Comparison of ENCODE assay signal across 19 cellular contexts in the genomic region with DNA sequence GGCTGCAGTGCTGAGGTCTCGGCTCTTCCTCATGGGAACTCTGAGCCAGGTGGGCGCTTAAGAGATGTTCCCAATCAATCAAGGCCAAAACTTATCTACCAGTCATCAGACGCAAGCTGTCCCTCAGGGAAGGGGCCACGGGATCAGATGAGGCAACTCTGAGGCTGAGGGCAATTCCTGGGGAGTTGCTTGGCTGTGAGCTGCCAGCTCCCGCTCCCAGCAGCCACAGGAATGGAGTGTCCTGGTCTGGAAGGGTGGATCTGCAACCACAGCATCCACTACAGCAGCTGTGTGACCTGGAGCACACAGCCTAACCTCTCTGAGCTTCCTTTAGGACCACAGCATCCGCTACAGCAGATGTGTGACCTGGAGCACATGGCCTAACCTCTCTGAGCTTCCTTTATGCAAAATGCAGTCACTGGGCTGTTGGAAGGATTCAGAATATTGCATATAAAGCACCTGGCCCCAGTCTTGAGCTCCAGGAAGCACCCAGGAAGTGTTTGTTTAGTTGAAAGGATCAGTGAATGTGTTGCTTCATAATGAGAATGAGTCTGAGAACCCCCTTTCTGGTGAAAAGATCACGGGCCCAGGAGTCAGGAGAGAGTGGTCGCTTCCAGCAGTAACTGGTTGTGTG.
DNase-seq lines count a peak whose midpoint lies in the region; ATAC-seq and TF ChIP-seq lines count a peak whose summit lies in the region.
"Had no signal": no experiment of that assay in that cellular context is flagged by ENCODE, and none has a peak within 500 bp of the region (broad histone marks: within the 10 kb centered on the region; RNA-seq: fewer than 3 reads in every experiment).

No MANE protein-coding gene starts in this region.

- H3K27ac Mint-ChIP-seq in activated CD8-positive, alpha-beta memory T cell treated with anti-CD3 and anti-CD28 coated beads, Interleukin-2, amount 10 ng/mL, durations not matched to agents 7 days and 5 days, result no peak overlapping the region
- H3K27ac Mint-ChIP-seq in CD14-positive monocyte, result peak overlapping the region in 1 of 7 donors; percentile 21
- H3K27ac Mint-ChIP-seq: activated naive CD4-positive, alpha-beta T cell treated with anti-CD3 and anti-CD28 coated beads, Interleukin-2, amount 10 ng/mL, durations not matched to agents 7 days and 5 days; memory B cell; nephron progenitor cell had no signal

- no peaks in the 10 kb centered on the region for H3K9me3 Mint-ChIP-seq in activated CD8-positive, alpha-beta memory T cell treated with anti-CD3 and anti-CD28 coated beads, Interleukin-2, amount 10 ng/mL, durations not matched to agents 7 days and 5 days (ENCODE audit: low read depth)
- H3K9me3 Mint-ChIP-seq in CD14-positive monocyte, result peaks cover 0 to 2% (median 0%) of the 10 kb centered on the region in 7 donors
- H3K9me3 Mint-ChIP-seq: activated naive CD4-positive, alpha-beta T cell treated with anti-CD3 and anti-CD28 coated beads, Interleukin-2, amount 10 ng/mL, durations not matched to agents 7 days and 5 days; nephron progenitor cell had no signal

- H3K27me3 Mint-ChIP-seq in activated CD8-positive, alpha-beta memory T cell treated with anti-CD3 and anti-CD28 coated beads, Interleukin-2, amount 10 ng/mL, durations not matched to agents 7 days and 5 days, result no peaks in the 10 kb centered on the region
- H3K27me3 Mint-ChIP-seq in CD14-positive monocyte (ENCODE audit: low read depth in 3 of 3), result peaks cover 2 to 14% (median 8%) of the 10 kb centered on the region in 3 donors

- ATAC-seq in RWPE2 (ENCODE audit: low read depth), result peak; percentile 41
- ATAC-seq in HG02798 (IDR thresholded peaks at IDR 0.05; ENCODE audit: poor library complexity, unreplicated experiment), result no peak
- ATAC-seq in activated CD8-positive, alpha-beta memory T cell treated with anti-CD3 and anti-CD28 coated beads, Interleukin-2, amount 10 ng/mL, durations not matched to agents 7 days and 5 days, result no peak
- ATAC-seq in GM18858 (IDR thresholded peaks at IDR 0.05; ENCODE audit: unreplicated experiment), result no peak

- intact Hi-C loops in CD14-positive monocyte (cut with micrococcal nuclease), result no loop called here

- no peaks in the 10 kb centered on the region for H3K9me3 ChIP-seq in RWPE2 (ENCODE audit: severe bottlenecking)
- H3K9me3 ChIP-seq: right atrium auricular region had no signal

- TF ChIP-seq CTCF in RWPE2 (IDR thresholded peaks at IDR 0.05; ENCODE audit: poor library complexity, severe bottlenecking), result no peak
- no peak for TF ChIP-seq CTCF in CD14-positive monocyte (IDR thresholded peaks at IDR 0.05)

- peak; percentile 89 for DNase-seq in AG20443 (ENCODE audit: low spot score)
- peak; percentile 3 for DNase-seq in HS-5 (ENCODE audit: low read depth)
- no peak for DNase-seq in RWPE2 (ENCODE audit: low spot score)
- peak; percentile 71 for DNase-seq in islet precursor cell
- DNase-seq in activated CD8-positive, alpha-beta memory T cell treated with anti-CD3 and anti-CD28 coated beads, Interleukin-2, amount 10 ng/mL, durations not matched to agents 7 days and 5 days, result no peak
- no peak for DNase-seq in CD14-positive monocyte (ENCODE audit: low spot score)
- DNase-seq: activated CD4-positive, CD25-positive, alpha-beta regulatory T cell treated with anti-CD3 and anti-CD28 coated beads, Interleukin-2, amount 50 U/mL, for 72 hours; activated CD8-positive, alpha-beta memory T cell treated with anti-CD3 and anti-CD28 coated beads, Interleukin-2, amount 50 U/mL, for 48 hours; activated naive CD4-positive, alpha-beta T cell treated with anti-CD3 and anti-CD28 coated beads, Interleukin-2, amount 10 ng/mL, durations not matched to agents 7 days and 5 days; H9; IMR-90; NCI-H1105 treated with DMSO at 0.1 percent for 48 hours; NCI-H2227 treated with DMSO at 0.1 percent for 48 hours; stimulated activated CD4-positive, alpha-beta T cell treated with anti-CD3 and anti-CD28 coated beads, Interleukin-2, amount 100 ng/mL, for 24 hours had no signal

- H3K4me1 ChIP-seq in RWPE2 (ENCODE audit: insufficient read depth, poor library complexity, severe bottlenecking), result peaks cover 21% of the 10 kb centered on the region
- H3K4me1 ChIP-seq: right atrium auricular region had no signal

- peak overlapping the region; percentile 42 for H3K27ac ChIP-seq in RWPE2 (ENCODE audit: poor library complexity, severe bottlenecking)
- H3K27ac ChIP-seq: right atrium auricular region had no signal

- CTCF ChIA-PET in activated CD8-positive, alpha-beta memory T cell treated with anti-CD3 and anti-CD28 coated beads, Interleukin-2, amount 10 ng/mL, durations not matched to agents 7 days and 5 days (lab: Charles Lee), result no interaction called here

- no peak overlapping the region for H3K4me3 ChIP-seq in RWPE2 (ENCODE audit: severe bottlenecking)
- H3K4me3 ChIP-seq: right atrium auricular region had no signal

- H3K36me3 ChIP-seq in RWPE2 (ENCODE audit: low read depth), result no peaks in the 10 kb centered on the region
- H3K36me3 ChIP-seq: right atrium auricular region had no signal

- H3K27me3 ChIP-seq in RWPE2 (ENCODE audit: insufficient read depth, poor library complexity, severe bottlenecking), result no peaks in the 10 kb centered on the region
- H3K27me3 ChIP-seq: right atrium auricular region had no signal

- H3K4me3 Mint-ChIP-seq in activated CD8-positive, alpha-beta memory T cell treated with anti-CD3 and anti-CD28 coated beads, Interleukin-2, amount 10 ng/mL, durations not matched to agents 7 days and 5 days, result no peak overlapping the region
- no peak overlapping the region for H3K4me3 Mint-ChIP-seq in CD14-positive monocyte
- H3K4me3 Mint-ChIP-seq: activated naive CD4-positive, alpha-beta T cell treated with anti-CD3 and anti-CD28 coated beads, Interleukin-2, amount 10 ng/mL, durations not matched to agents 7 days and 5 days; H9; memory B cell; nephron progenitor cell had no signal

- no peaks in the 10 kb centered on the region for H3K36me3 Mint-ChIP-seq in activated CD8-positive, alpha-beta memory T cell treated with anti-CD3 and anti-CD28 coated beads, Interleukin-2, amount 10 ng/mL, durations not matched to agents 7 days and 5 days
- no peaks in the 10 kb centered on the region for H3K36me3 Mint-ChIP-seq in CD14-positive monocyte
- H3K36me3 Mint-ChIP-seq: activated naive CD4-positive, alpha-beta T cell treated with anti-CD3 and anti-CD28 coated beads, Interleukin-2, amount 10 ng/mL, durations not matched to agents 7 days and 5 days; memory B cell had no signal

- no peaks in the 10 kb centered on the region for H3K4me1 Mint-ChIP-seq in activated CD8-positive, alpha-beta memory T cell treated with anti-CD3 and anti-CD28 coated beads, Interleukin-2, amount 10 ng/mL, durations not matched to agents 7 days and 5 days
- no peaks in the 10 kb centered on the region for H3K4me1 Mint-ChIP-seq in CD14-positive monocyte
- H3K4me1 Mint-ChIP-seq: memory B cell had no signal

Comparison
In these comparisons a context has a peak if more than half of its experiments do, and no peak if none do; other contexts are left out.
1. DNase-seq: peak in AG20443 (single experiment), HS-5 (single experiment) and islet precursor cell (single experiment); none in RWPE2 (single experiment), activated CD8-positive, alpha-beta memory T cell treated with anti-CD3 and anti-CD28 coated beads, Interleukin-2, amount 10 ng/mL, durations not matched to agents 7 days and 5 days (single experiment) and CD14-positive monocyte (single experiment).